Comparison of ENCODE assay signal across 1 cellular context in the genomic region with DNA sequence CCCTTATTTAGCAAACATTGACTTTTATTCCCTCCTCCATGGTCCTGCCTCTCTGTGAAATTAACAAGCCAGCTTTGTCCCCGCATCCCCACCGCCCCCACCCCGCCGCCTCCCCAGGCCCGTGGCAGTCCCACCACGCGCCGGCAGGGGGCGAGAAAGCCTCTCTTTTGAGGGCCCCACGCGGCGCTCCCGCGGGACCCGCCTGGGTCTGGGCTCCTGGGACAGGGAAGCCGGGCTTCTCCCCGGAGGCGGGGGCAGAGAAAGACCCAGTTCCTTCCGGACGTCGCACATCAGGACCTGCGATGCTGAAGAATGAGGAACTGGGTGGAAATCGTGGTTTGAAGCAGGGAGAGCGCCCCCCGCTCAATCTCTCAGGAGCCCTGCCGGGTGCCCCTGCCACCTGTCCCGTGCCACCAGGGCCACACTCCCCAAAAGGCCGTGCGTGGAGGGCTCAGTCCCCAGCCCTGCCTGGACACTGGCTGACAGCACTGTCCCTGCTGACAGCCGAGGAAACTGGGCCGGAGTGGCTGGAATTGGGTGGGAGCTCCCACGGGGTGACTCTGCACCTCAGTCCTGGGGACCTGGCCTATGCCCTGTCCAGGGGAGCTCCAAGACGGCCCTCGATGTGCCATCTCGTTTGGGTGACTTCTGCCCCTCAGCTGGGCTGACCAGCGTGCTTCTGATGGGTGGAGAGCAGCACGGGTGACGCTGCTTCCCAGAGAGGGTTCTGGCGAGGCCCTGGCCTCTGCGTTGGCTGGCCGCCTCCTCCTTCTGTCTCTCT.
TF ChIP-seq lines count a peak whose summit lies in the region.

No MANE protein-coding gene starts in this region.

TF ChIP-seq in GM23338, 12 proteins besides CTCF, POLR2A, EP300 and RAD21 (continued from another document):
- TF ChIP-seq, protein P1, sequence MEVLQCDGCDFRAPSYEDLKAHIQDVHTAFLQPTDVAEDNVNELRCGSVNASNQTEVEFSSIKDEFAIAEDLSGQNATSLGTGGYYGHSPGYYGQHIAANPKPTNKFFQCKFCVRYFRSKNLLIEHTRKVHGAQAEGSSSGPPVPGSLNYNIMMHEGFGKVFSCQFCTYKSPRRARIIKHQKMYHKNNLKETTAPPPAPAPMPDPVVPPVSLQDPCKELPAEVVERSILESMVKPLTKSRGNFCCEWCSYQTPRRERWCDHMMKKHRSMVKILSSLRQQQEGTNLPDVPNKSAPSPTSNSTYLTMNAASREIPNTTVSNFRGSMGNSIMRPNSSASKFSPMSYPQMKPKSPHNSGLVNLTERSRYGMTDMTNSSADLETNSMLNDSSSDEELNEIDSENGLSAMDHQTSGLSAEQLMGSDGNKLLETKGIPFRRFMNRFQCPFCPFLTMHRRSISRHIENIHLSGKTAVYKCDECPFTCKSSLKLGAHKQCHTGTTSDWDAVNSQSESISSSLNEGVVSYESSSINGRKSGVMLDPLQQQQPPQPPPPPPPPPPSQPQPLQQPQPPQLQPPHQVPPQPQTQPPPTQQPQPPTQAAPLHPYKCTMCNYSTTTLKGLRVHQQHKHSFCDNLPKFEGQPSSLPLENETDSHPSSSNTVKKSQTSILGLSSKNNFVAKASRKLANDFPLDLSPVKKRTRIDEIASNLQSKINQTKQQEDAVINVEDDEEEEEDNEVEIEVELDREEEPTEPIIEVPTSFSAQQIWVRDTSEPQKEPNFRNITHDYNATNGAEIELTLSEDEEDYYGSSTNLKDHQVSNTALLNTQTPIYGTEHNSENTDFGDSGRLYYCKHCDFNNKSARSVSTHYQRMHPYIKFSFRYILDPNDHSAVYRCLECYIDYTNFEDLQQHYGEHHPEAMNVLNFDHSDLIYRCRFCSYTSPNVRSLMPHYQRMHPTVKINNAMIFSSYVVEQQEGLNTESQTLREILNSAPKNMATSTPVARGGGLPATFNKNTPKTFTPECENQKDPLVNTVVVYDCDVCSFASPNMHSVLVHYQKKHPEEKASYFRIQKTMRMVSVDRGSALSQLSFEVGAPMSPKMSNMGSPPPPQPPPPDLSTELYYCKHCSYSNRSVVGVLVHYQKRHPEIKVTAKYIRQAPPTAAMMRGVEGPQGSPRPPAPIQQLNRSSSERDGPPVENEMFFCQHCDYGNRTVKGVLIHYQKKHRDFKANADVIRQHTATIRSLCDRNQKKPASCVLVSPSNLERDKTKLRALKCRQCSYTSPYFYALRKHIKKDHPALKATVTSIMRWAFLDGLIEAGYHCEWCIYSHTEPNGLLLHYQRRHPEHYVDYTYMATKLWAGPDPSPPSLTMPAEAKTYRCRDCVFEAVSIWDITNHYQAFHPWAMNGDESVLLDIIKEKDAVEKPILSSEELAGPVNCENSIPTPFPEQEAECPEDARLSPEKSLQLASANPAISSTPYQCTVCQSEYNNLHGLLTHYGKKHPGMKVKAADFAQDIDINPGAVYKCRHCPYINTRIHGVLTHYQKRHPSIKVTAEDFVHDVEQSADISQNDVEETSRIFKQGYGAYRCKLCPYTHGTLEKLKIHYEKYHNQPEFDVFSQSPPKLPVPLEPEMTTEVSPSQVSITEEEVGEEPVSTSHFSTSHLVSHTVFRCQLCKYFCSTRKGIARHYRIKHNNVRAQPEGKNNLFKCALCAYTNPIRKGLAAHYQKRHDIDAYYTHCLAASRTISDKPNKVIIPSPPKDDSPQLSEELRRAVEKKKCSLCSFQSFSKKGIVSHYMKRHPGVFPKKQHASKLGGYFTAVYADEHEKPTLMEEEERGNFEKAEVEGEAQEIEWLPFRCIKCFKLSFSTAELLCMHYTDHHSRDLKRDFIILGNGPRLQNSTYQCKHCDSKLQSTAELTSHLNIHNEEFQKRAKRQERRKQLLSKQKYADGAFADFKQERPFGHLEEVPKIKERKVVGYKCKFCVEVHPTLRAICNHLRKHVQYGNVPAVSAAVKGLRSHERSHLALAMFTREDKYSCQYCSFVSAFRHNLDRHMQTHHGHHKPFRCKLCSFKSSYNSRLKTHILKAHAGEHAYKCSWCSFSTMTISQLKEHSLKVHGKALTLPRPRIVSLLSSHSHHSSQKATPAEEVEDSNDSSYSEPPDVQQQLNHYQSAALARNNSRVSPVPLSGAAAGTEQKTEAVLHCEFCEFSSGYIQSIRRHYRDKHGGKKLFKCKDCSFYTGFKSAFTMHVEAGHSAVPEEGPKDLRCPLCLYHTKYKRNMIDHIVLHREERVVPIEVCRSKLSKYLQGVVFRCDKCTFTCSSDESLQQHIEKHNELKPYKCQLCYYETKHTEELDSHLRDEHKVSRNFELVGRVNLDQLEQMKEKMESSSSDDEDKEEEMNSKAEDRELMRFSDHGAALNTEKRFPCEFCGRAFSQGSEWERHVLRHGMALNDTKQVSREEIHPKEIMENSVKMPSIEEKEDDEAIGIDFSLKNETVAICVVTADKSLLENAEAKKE (CRISPR knock-in tag; IDR thresholded peaks at IDR 0.05) = no peak
- no peak for TF ChIP-seq ZNF331 (CRISPR knock-in tag; IDR thresholded peaks at IDR 0.05; ENCODE audit: low read depth)
- TF ChIP-seq, protein P2, sequence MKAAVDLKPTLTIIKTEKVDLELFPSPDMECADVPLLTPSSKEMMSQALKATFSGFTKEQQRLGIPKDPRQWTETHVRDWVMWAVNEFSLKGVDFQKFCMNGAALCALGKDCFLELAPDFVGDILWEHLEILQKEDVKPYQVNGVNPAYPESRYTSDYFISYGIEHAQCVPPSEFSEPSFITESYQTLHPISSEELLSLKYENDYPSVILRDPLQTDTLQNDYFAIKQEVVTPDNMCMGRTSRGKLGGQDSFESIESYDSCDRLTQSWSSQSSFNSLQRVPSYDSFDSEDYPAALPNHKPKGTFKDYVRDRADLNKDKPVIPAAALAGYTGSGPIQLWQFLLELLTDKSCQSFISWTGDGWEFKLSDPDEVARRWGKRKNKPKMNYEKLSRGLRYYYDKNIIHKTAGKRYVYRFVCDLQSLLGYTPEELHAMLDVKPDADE (IDR thresholded peaks at IDR 0.05) = no peak
- no peak for TF ChIP-seq STAT1 (IDR thresholded peaks at IDR 0.05; ENCODE audit: unreplicated experiment)
- TF ChIP-seq JUNB (IDR thresholded peaks at IDR 0.05; ENCODE audit: unreplicated experiment) = no peak
